16 cellular contexts compared by ENCODE assay signal in the genomic region with DNA sequence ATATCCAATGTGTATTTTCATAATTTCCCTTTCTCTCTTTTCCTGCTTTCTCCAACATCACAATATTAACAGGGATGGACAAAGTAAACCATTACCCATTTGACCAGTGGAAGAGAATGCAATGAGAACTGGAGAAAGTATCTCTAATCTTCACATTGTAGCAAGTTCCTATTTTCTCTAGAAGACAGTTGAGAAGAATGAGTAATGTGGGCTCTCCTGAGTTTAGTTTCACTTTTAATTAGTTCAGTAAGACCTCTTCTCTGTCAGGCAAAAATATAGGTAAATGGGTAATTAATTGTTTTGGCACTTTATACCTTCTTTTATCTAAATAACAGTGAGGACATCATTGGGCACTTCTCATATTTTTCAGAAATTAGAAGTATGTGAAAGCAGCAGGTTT.
"Had no signal": no experiment of that assay in that cellular context is flagged by ENCODE, and none has a peak within 500 bp of the region (broad histone marks: within the 10 kb centered on the region; RNA-seq: fewer than 3 reads in every experiment).

No MANE protein-coding gene starts in this region.

- ATAC-seq: activated CD4-positive, alpha-beta T cell treated with anti-CD3 and anti-CD28 coated beads for 36 hours; heart right ventricle; left lung; stimulated activated naive B cell treated with anti-CD40 and anti-IgM and Interleukin-4, amounts not matched to agents 10 μg/mL and 1 μg/mL and 100 μg/mL, for 72 hours had no signal

- H3K27ac ChIP-seq: ascending aorta, coronary artery, heart right ventricle, left lung, sigmoid colon had no signal

- DNase-seq: activated CD4-positive, alpha-beta memory T cell treated with anti-CD3 and anti-CD28 coated beads, Interleukin-2, amount 10 ng/mL, durations not matched to agents 7 days and 5 days; activated CD4-positive, alpha-beta T cell treated with anti-CD3 and anti-CD28 coated beads for 36 hours; activated CD8-positive, alpha-beta memory T cell treated with anti-CD3 and anti-CD28 coated beads, Interleukin-2, amount 50 U/mL, for 48 hours; activated naive CD4-positive, alpha-beta T cell; effector CD4-positive, alpha-beta T cell; foreskin melanocyte; heart right ventricle; islet precursor cell; left lung; mesenchymal stem cell; sigmoid colon; stimulated activated CD4-positive, alpha-beta T cell treated with anti-CD3 and anti-CD28 coated beads, Interleukin-2, amount 100 ng/mL, for 24 hours; stimulated activated naive B cell treated with anti-CD40 and anti-IgM and Interleukin-4, amounts not matched to agents 10 μg/mL and 1 μg/mL and 100 μg/mL, for 72 hours had no signal

- H3K4me1 ChIP-seq: ascending aorta, heart right ventricle, left lung, sigmoid colon had no signal

- H3K4me3 ChIP-seq: ascending aorta, coronary artery, heart right ventricle, left lung, sigmoid colon had no signal

- H3K36me3 ChIP-seq: ascending aorta, heart right ventricle, left lung, sigmoid colon had no signal

- H3K27me3 ChIP-seq: ascending aorta, heart right ventricle, left lung, sigmoid colon had no signal

- FAIRE-seq: endothelial cell of umbilical vein had no signal
